6 cellular contexts compared by ENCODE assay signal in genomic region chr4:3730422-3730821, GRCh38.
"Had no signal": no experiment of that assay in that cellular context is flagged by ENCODE, and none has a peak within 500 bp of the region (broad histone marks: within the 10 kb centered on the region; RNA-seq: fewer than 3 reads in every experiment).

No MANE protein-coding gene starts in this region.

- H3K27ac ChIP-seq: GM23248 had no signal

- FAIRE-seq: H54, HTR-8/SVneo had no signal

- DNase-seq: GM23248, GOT3, HCEC 1CT, IMR-90 had no signal

- H3K4me3 ChIP-seq: GM23248 had no signal

- H3K9ac ChIP-seq: GM23248 had no signal
